ENCODE assay signal across 8 cellular contexts in the genomic region with DNA sequence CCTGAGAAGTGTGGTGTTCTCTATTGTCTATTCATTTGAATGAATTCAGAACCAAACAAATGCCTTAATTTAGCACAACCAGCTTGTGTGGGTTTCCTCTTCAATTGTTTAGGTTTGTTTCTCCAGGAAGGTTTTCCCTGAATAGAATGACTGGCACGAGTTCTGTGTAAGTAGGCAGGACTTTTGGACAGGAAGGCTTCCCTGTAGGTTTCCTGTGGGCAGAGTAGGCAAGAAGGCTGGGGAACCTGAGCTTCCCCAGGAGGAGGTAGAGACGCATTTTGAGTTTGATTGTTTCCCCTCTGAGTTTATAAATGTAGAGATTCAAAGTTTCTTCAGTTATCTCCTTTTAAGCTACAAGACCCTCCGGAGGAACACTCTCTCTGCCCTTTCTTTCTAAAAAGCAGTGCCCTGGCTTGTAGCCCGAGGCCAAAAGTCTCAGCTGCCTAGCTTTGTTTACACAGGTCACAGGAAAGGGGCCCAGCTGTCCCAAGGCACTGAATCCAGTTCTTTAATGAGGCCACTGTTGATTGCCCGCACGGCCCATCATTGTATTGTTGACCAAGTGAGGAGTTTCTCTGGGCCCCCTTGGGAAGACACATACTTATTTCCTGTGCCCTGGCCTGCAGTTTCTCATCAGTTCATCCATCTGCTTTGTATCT.
DNase-seq lines count a peak whose midpoint lies in the region; ATAC-seq and TF ChIP-seq lines count a peak whose summit lies in the region.

No MANE protein-coding gene starts in this region.

- intact Hi-C loops in body of pancreas (cut with DNase I): no loop called here

- H3K27ac ChIP-seq in body of pancreas (peak overlapping the region in 3 of 4 donors; percentile 50 to 70 (median 58)), Peyer's patch (no peak overlapping the region)

- H3K36me3 ChIP-seq in MG63: no peaks in the 10 kb centered on the region
- no peaks in the 10 kb centered on the region for H3K36me3 ChIP-seq in body of pancreas (replicated peaks in 1 of 2; ENCODE audit: insufficient read depth in 1 of 2, low read depth in 2 of 2)
- no peaks in the 10 kb centered on the region for H3K36me3 ChIP-seq in Peyer's patch

- H3K27me3 ChIP-seq in MG63 (no peaks in the 10 kb centered on the region), body of pancreas (no peaks in the 10 kb centered on the region), Peyer's patch (no peaks in the 10 kb centered on the region)

- H3K4me1 ChIP-seq in body of pancreas (peaks cover 23% of the 10 kb centered on the region), Peyer's patch (no peaks in the 10 kb centered on the region)

- 12 to 21% methylated on average over 6 of the region's 6 CpGs for WGBS in body of pancreas, 2 donors

- TF ChIP-seq POLR2A in body of pancreas (IDR thresholded peaks at IDR 0.05) (no peak), Peyer's patch (IDR thresholded peaks at IDR 0.05) (no peak)

- no peaks in the 10 kb centered on the region for H3K9me3 ChIP-seq in MG63
- no peaks in the 10 kb centered on the region for H3K9me3 ChIP-seq in body of pancreas
- no peaks in the 10 kb centered on the region for H3K9me3 ChIP-seq in Peyer's patch

- TF ChIP-seq CTCF in body of pancreas (IDR thresholded peaks at IDR 0.05) (no peak), Peyer's patch (IDR thresholded peaks at IDR 0.05) (no peak)

- DNase-seq in DMS153 treated with DMSO at 0.1 percent for 48 hours (lab: John Stamatoyannopoulos, UW; ENCODE audit: unreplicated experiment) (peak; percentile 40), MG63 (peak; percentile 6), body of pancreas (peak; percentile 34 to 74 (median 52)), medulla oblongata (ENCODE audit: extremely low spot score) (peak; percentile 47), Peyer's patch (no peak)
- no peak for DNase-seq in activated CD4-positive, alpha-beta T cell treated with anti-CD3 and anti-CD28 coated beads for 4 hours

- ATAC-seq in body of pancreas (peak; percentile 71), GM18867 (IDR thresholded peaks at IDR 0.05; ENCODE audit: unreplicated experiment) (no peak), GM18858 (IDR thresholded peaks at IDR 0.05; ENCODE audit: unreplicated experiment) (no peak)

- H3K4me3 ChIP-seq in MG63 (no peak overlapping the region), body of pancreas (no peak overlapping the region), Peyer's patch (no peak overlapping the region)

Comparison
In these comparisons a context has a peak if more than half of its experiments do, and no peak if none do; other contexts are left out.
1. DNase-seq: peak in DMS153 treated with DMSO at 0.1 percent for 48 hours (single experiment), MG63 (single experiment), body of pancreas (4 of 4) and medulla oblongata (single experiment); none in Peyer's patch (0 of 3) and activated CD4-positive, alpha-beta T cell treated with anti-CD3 and anti-CD28 coated beads for 4 hours (0 of 2).
2. H3K27ac ChIP-seq: peak in body of pancreas (3 of 4); none in Peyer's patch (0 of 4).